Comparison of ENCODE assay signal across 1 cellular context in the genomic region with DNA sequence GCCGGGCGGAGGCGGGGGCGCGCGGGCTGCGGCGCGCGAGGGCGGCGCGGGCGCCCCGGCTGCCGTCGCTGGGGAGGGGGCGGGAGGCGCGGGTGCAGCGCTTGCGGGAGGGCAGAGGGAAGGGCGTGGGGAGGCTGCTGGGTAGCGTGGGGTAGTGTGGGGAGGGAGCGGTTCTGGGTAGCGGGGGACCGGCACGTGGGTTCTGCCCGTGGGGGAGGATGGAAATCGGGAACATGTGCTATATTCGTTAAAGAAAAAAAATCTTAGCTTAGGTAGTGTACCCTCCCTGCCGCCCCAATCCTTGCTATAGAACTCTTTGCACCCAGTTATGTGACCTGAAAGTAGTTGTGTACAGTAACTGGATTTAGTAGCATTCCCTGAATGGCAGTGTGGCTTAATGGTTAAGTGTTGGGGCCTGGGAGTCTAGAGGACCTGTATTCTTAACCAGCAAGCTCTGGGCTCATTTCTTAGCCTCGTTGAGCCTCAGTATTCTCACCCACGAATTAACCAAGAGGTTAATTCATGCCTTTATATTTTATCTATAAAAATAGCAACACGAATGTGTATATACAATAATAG.
A peak's percentile ranks its signal among the peaks of the same experiment; 100 is the strongest.
TF ChIP-seq lines count a peak whose summit lies in the region.

No MANE protein-coding gene starts in this region.

TF ChIP-seq in K562, 482 proteins besides CTCF, POLR2A, EP300 and RAD21 (continued from another document and continues in another):
- TF ChIP-seq, protein P1, sequence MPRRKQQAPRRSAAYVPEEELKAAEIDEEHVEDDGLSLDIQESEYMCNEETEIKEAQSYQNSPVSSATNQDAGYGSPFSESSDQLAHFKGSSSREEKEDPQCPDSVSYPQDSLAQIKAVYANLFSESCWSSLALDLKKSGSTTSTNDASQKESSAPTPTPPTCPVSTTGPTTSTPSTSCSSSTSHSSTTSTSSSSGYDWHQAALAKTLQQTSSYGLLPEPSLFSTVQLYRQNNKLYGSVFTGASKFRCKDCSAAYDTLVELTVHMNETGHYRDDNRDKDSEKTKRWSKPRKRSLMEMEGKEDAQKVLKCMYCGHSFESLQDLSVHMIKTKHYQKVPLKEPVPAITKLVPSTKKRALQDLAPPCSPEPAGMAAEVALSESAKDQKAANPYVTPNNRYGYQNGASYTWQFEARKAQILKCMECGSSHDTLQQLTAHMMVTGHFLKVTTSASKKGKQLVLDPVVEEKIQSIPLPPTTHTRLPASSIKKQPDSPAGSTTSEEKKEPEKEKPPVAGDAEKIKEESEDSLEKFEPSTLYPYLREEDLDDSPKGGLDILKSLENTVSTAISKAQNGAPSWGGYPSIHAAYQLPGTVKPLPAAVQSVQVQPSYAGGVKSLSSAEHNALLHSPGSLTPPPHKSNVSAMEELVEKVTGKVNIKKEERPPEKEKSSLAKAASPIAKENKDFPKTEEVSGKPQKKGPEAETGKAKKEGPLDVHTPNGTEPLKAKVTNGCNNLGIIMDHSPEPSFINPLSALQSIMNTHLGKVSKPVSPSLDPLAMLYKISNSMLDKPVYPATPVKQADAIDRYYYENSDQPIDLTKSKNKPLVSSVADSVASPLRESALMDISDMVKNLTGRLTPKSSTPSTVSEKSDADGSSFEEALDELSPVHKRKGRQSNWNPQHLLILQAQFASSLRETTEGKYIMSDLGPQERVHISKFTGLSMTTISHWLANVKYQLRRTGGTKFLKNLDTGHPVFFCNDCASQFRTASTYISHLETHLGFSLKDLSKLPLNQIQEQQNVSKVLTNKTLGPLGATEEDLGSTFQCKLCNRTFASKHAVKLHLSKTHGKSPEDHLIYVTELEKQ (CRISPR knock-in tag; IDR thresholded peaks at IDR 0.05): no peak
- TF ChIP-seq GABPA (tag; conservative IDR thresholded peaks at IDR 0.05; ENCODE audit: low read depth) (no peak), EWSR1 (IDR thresholded peaks at IDR 0.05; ENCODE audit: borderline replicate concordance, low read depth, partially characterized antibody) (no peak), NFRKB (IDR thresholded peaks at IDR 0.05; ENCODE audit: low read depth) (no peak), CREBBP (IDR thresholded peaks at IDR 0.05; ENCODE audit: low read depth, low read length) (no peak), EGR1 (conservative IDR thresholded peaks at IDR 0.05) (peak; percentile 33; the same call in 1 of the 2 replicates), ZNF561 (CRISPR knock-in tag; conservative IDR thresholded peaks at IDR 0.05) (no peak), NBN (IDR thresholded peaks at IDR 0.05; ENCODE audit: low read depth) (no peak), HLTF (IDR thresholded peaks at IDR 0.05) (no peak), KLF10 (CRISPR knock-in tag; IDR thresholded peaks at IDR 0.05) (no peak), HNRNPK (IDR thresholded peaks at IDR 0.05; ENCODE audit: low read depth, low read length, poor library complexity, severe bottlenecking) (no peak), TAL1 (IDR thresholded peaks at IDR 0.05) (no peak), ZNF436 (CRISPR knock-in tag; IDR thresholded peaks at IDR 0.05) (no peak), EP400 (IDR thresholded peaks at IDR 0.05) (peak; percentile 52; the same call in 1 of the 2 replicates)
- TF ChIP-seq, protein P2, sequence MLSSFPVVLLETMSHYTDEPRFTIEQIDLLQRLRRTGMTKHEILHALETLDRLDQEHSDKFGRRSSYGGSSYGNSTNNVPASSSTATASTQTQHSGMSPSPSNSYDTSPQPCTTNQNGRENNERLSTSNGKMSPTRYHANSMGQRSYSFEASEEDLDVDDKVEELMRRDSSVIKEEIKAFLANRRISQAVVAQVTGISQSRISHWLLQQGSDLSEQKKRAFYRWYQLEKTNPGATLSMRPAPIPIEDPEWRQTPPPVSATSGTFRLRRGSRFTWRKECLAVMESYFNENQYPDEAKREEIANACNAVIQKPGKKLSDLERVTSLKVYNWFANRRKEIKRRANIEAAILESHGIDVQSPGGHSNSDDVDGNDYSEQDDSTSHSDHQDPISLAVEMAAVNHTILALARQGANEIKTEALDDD (IDR thresholded peaks at IDR 0.05): no peak
- TF ChIP-seq, protein P3, sequence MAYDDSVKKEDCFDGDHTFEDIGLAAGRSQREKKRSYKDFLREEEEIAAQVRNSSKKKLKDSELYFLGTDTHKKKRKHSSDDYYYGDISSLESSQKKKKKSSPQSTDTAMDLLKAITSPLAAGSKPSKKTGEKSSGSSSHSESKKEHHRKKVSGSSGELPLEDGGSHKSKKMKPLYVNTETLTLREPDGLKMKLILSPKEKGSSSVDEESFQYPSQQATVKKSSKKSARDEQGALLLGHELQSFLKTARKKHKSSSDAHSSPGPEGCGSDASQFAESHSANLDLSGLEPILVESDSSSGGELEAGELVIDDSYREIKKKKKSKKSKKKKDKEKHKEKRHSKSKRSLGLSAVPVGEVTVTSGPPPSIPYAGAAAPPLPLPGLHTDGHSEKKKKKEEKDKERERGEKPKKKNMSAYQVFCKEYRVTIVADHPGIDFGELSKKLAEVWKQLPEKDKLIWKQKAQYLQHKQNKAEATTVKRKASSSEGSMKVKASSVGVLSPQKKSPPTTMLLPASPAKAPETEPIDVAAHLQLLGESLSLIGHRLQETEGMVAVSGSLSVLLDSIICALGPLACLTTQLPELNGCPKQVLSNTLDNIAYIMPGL (CRISPR knock-in tag; IDR thresholded peaks at IDR 0.05): no peak
- TF ChIP-seq, protein P4, sequence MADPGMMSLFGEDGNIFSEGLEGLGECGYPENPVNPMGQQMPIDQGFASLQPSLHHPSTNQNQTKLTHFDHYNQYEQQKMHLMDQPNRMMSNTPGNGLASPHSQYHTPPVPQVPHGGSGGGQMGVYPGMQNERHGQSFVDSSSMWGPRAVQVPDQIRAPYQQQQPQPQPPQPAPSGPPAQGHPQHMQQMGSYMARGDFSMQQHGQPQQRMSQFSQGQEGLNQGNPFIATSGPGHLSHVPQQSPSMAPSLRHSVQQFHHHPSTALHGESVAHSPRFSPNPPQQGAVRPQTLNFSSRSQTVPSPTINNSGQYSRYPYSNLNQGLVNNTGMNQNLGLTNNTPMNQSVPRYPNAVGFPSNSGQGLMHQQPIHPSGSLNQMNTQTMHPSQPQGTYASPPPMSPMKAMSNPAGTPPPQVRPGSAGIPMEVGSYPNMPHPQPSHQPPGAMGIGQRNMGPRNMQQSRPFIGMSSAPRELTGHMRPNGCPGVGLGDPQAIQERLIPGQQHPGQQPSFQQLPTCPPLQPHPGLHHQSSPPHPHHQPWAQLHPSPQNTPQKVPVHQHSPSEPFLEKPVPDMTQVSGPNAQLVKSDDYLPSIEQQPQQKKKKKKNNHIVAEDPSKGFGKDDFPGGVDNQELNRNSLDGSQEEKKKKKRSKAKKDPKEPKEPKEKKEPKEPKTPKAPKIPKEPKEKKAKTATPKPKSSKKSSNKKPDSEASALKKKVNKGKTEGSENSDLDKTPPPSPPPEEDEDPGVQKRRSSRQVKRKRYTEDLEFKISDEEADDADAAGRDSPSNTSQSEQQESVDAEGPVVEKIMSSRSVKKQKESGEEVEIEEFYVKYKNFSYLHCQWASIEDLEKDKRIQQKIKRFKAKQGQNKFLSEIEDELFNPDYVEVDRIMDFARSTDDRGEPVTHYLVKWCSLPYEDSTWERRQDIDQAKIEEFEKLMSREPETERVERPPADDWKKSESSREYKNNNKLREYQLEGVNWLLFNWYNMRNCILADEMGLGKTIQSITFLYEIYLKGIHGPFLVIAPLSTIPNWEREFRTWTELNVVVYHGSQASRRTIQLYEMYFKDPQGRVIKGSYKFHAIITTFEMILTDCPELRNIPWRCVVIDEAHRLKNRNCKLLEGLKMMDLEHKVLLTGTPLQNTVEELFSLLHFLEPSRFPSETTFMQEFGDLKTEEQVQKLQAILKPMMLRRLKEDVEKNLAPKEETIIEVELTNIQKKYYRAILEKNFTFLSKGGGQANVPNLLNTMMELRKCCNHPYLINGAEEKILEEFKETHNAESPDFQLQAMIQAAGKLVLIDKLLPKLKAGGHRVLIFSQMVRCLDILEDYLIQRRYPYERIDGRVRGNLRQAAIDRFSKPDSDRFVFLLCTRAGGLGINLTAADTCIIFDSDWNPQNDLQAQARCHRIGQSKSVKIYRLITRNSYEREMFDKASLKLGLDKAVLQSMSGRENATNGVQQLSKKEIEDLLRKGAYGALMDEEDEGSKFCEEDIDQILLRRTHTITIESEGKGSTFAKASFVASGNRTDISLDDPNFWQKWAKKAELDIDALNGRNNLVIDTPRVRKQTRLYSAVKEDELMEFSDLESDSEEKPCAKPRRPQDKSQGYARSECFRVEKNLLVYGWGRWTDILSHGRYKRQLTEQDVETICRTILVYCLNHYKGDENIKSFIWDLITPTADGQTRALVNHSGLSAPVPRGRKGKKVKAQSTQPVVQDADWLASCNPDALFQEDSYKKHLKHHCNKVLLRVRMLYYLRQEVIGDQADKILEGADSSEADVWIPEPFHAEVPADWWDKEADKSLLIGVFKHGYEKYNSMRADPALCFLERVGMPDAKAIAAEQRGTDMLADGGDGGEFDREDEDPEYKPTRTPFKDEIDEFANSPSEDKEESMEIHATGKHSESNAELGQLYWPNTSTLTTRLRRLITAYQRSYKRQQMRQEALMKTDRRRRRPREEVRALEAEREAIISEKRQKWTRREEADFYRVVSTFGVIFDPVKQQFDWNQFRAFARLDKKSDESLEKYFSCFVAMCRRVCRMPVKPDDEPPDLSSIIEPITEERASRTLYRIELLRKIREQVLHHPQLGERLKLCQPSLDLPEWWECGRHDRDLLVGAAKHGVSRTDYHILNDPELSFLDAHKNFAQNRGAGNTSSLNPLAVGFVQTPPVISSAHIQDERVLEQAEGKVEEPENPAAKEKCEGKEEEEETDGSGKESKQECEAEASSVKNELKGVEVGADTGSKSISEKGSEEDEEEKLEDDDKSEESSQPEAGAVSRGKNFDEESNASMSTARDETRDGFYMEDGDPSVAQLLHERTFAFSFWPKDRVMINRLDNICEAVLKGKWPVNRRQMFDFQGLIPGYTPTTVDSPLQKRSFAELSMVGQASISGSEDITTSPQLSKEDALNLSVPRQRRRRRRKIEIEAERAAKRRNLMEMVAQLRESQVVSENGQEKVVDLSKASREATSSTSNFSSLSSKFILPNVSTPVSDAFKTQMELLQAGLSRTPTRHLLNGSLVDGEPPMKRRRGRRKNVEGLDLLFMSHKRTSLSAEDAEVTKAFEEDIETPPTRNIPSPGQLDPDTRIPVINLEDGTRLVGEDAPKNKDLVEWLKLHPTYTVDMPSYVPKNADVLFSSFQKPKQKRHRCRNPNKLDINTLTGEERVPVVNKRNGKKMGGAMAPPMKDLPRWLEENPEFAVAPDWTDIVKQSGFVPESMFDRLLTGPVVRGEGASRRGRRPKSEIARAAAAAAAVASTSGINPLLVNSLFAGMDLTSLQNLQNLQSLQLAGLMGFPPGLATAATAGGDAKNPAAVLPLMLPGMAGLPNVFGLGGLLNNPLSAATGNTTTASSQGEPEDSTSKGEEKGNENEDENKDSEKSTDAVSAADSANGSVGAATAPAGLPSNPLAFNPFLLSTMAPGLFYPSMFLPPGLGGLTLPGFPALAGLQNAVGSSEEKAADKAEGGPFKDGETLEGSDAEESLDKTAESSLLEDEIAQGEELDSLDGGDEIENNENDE (IDR thresholded peaks at IDR 0.05; ENCODE audit: low read depth, low read length): no peak
- TF ChIP-seq, protein P5, sequence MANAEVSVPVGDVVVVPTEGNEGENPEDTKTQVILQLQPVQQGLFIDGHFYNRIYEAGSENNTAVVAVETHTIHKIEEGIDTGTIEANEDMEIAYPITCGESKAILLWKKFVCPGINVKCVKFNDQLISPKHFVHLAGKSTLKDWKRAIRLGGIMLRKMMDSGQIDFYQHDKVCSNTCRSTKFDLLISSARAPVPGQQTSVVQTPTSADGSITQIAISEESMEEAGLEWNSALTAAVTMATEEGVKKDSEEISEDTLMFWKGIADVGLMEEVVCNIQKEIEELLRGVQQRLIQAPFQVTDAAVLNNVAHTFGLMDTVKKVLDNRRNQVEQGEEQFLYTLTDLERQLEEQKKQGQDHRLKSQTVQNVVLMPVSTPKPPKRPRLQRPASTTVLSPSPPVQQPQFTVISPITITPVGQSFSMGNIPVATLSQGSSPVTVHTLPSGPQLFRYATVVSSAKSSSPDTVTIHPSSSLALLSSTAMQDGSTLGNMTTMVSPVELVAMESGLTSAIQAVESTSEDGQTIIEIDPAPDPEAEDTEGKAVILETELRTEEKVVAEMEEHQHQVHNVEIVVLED (CRISPR knock-in tag; IDR thresholded peaks at IDR 0.05): no peak
- TF ChIP-seq, protein P6, sequence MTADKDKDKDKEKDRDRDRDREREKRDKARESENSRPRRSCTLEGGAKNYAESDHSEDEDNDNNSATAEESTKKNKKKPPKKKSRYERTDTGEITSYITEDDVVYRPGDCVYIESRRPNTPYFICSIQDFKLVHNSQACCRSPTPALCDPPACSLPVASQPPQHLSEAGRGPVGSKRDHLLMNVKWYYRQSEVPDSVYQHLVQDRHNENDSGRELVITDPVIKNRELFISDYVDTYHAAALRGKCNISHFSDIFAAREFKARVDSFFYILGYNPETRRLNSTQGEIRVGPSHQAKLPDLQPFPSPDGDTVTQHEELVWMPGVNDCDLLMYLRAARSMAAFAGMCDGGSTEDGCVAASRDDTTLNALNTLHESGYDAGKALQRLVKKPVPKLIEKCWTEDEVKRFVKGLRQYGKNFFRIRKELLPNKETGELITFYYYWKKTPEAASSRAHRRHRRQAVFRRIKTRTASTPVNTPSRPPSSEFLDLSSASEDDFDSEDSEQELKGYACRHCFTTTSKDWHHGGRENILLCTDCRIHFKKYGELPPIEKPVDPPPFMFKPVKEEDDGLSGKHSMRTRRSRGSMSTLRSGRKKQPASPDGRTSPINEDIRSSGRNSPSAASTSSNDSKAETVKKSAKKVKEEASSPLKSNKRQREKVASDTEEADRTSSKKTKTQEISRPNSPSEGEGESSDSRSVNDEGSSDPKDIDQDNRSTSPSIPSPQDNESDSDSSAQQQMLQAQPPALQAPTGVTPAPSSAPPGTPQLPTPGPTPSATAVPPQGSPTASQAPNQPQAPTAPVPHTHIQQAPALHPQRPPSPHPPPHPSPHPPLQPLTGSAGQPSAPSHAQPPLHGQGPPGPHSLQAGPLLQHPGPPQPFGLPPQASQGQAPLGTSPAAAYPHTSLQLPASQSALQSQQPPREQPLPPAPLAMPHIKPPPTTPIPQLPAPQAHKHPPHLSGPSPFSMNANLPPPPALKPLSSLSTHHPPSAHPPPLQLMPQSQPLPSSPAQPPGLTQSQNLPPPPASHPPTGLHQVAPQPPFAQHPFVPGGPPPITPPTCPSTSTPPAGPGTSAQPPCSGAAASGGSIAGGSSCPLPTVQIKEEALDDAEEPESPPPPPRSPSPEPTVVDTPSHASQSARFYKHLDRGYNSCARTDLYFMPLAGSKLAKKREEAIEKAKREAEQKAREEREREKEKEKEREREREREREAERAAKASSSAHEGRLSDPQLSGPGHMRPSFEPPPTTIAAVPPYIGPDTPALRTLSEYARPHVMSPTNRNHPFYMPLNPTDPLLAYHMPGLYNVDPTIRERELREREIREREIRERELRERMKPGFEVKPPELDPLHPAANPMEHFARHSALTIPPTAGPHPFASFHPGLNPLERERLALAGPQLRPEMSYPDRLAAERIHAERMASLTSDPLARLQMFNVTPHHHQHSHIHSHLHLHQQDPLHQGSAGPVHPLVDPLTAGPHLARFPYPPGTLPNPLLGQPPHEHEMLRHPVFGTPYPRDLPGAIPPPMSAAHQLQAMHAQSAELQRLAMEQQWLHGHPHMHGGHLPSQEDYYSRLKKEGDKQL (CRISPR knock-in tag; IDR thresholded peaks at IDR 0.05; ENCODE audit: borderline replicate concordance): no peak
- TF ChIP-seq, protein P7, sequence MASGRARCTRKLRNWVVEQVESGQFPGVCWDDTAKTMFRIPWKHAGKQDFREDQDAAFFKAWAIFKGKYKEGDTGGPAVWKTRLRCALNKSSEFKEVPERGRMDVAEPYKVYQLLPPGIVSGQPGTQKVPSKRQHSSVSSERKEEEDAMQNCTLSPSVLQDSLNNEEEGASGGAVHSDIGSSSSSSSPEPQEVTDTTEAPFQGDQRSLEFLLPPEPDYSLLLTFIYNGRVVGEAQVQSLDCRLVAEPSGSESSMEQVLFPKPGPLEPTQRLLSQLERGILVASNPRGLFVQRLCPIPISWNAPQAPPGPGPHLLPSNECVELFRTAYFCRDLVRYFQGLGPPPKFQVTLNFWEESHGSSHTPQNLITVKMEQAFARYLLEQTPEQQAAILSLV (tag; IDR thresholded peaks at IDR 0.05): no peak
